Comparison of ENCODE assay signal across 9 cellular contexts in genomic region chr4:3372933-3373465, GRCh38.
DNase-seq lines count a peak whose midpoint lies in the region; ATAC-seq and TF ChIP-seq lines count a peak whose summit lies in the region.
"Had no signal": no experiment of that assay in that cellular context is flagged by ENCODE, and none has a peak within 500 bp of the region (broad histone marks: within the 10 kb centered on the region; RNA-seq: fewer than 3 reads in every experiment).

No MANE protein-coding gene starts in this region.

- ATAC-seq in HG03108 (IDR thresholded peaks at IDR 0.05; ENCODE audit: unreplicated experiment), result peak; percentile 51

- intact Hi-C loops in ascending aorta (cut with DNase I), result no loop called here

- H4K20me1 ChIP-seq in DOHH2 (ENCODE audit: control insufficient read depth, insufficient read depth, low read depth, low read length) (no peaks in the 10 kb centered on the region), smooth muscle cell (ENCODE audit: low read depth) (peaks cover 58% of the 10 kb centered on the region)

- TF ChIP-seq CTCF in DOHH2 (IDR thresholded peaks at IDR 0.05; ENCODE audit: low read depth, low read length, poor library complexity, severe bottlenecking) (peak; percentile 21), ascending aorta (IDR thresholded peaks at IDR 0.05) (no peak), smooth muscle cell (IDR thresholded peaks at IDR 0.05; ENCODE audit: borderline replicate concordance, insufficient read depth, poor library complexity, severe bottlenecking) (no peak)

- H3K9ac ChIP-seq in smooth muscle cell (ENCODE audit: low read depth), result no peak overlapping the region

- H3K4me2 ChIP-seq in DOHH2 (ENCODE audit: low read length), result peak overlapping the region; percentile 26; the same call in 1 of the 2 replicates
- H3K4me2 ChIP-seq in smooth muscle cell, result no peak overlapping the region

- H3K27me3 ChIP-seq in DOHH2 (ENCODE audit: control insufficient read depth, low read length), result peaks cover 26% of the 10 kb centered on the region
- H3K27me3 ChIP-seq in ascending aorta, result no peaks in the 10 kb centered on the region
- H3K27me3 ChIP-seq in smooth muscle cell (ENCODE audit: low read depth), result no peaks in the 10 kb centered on the region

- DNase-seq in ascending aorta (ENCODE audit: low spot score in 2 of 2) (peak; percentile 52 to 80), mucosa of gallbladder (ENCODE audit: low spot score) (peak; percentile 61), smooth muscle cell (lab: John Stamatoyannopoulos, UW; ENCODE audit: unreplicated experiment) (no peak), NCI-H2196 treated with DMSO at 0.1 percent for 48 hours (lab: John Stamatoyannopoulos, UW; ENCODE audit: unreplicated experiment) (no peak), DMS79 treated with DMSO at 0.1 percent for 48 hours (lab: John Stamatoyannopoulos, UW) (no peak)
- no peak for DNase-seq in activated CD4-positive, alpha-beta T cell treated with anti-CD3 and anti-CD28 coated beads for 48 hours
- DNase-seq: stimulated activated CD4-positive, alpha-beta T cell treated with anti-CD3 and anti-CD28 coated beads, Interleukin-1b, Interleukin-23, amount 100 ng/mL, for 48 hours had no signal

- H3K4me1 ChIP-seq in DOHH2 (ENCODE audit: control insufficient read depth, low read length) (peaks cover 11% of the 10 kb centered on the region), ascending aorta (peaks cover 0 to 19% of the 10 kb centered on the region in 2 donors), smooth muscle cell (ENCODE audit: low read depth) (peaks cover 35% of the 10 kb centered on the region)

- H3K9me2 ChIP-seq in DOHH2 (replicated peaks; ENCODE audit: control insufficient read depth, low read length), result no peaks in the 10 kb centered on the region

- H3K27ac ChIP-seq in DOHH2 (ENCODE audit: low read depth, low read length), result no peak overlapping the region
- H3K27ac ChIP-seq in ascending aorta, result no peak overlapping the region
- H3K27ac ChIP-seq in smooth muscle cell (ENCODE audit: low read depth), result no peak overlapping the region

- H3F3A ChIP-seq in DOHH2 (ENCODE audit: control insufficient read depth, insufficient read depth), result no peaks in the 10 kb centered on the region
- no peaks in the 10 kb centered on the region for H3F3A ChIP-seq in smooth muscle cell (ENCODE audit: low read depth)

- H3K36me3 ChIP-seq in DOHH2 (ENCODE audit: control insufficient read depth, low read length), result no peaks in the 10 kb centered on the region
- H3K36me3 ChIP-seq in ascending aorta, result peaks cover 0 to 4% of the 10 kb centered on the region in 2 donors
- H3K36me3 ChIP-seq in smooth muscle cell (ENCODE audit: low read depth), result no peaks in the 10 kb centered on the region

- no peak overlapping the region for H2AFZ ChIP-seq in smooth muscle cell (ENCODE audit: low read depth)

- H3K79me2 ChIP-seq in DOHH2 (ENCODE audit: control insufficient read depth, low read length) (no peaks in the 10 kb centered on the region), smooth muscle cell (ENCODE audit: low read depth) (peaks cover 7% of the 10 kb centered on the region)

- H3K4me3 ChIP-seq in DOHH2 (ENCODE audit: low read length) (no peak overlapping the region), ascending aorta (no peak overlapping the region), smooth muscle cell (no peak overlapping the region)

- H3K9me3 ChIP-seq in DOHH2 (ENCODE audit: control insufficient read depth, insufficient read depth, low read length) (no peaks in the 10 kb centered on the region), ascending aorta (no peaks in the 10 kb centered on the region), smooth muscle cell (replicated peaks; ENCODE audit: low read depth) (no peaks in the 10 kb centered on the region)

- 91% methylated on average over 24 of the region's 28 CpGs for WGBS in smooth muscle cell (ENCODE audit: low lambda C conversion rate)

Comparison
In these comparisons a context has a peak if more than half of its experiments do, and no peak if none do; other contexts are left out.
1. DNase-seq: peak in ascending aorta (2 of 2) and mucosa of gallbladder (single experiment); none in smooth muscle cell (single experiment), NCI-H2196 treated with DMSO at 0.1 percent for 48 hours (single experiment), activated CD4-positive, alpha-beta T cell treated with anti-CD3 and anti-CD28 coated beads for 48 hours (single experiment) and DMS79 treated with DMSO at 0.1 percent for 48 hours (single experiment).